ENCODE assay signal across 18 cellular contexts in the genomic region with DNA sequence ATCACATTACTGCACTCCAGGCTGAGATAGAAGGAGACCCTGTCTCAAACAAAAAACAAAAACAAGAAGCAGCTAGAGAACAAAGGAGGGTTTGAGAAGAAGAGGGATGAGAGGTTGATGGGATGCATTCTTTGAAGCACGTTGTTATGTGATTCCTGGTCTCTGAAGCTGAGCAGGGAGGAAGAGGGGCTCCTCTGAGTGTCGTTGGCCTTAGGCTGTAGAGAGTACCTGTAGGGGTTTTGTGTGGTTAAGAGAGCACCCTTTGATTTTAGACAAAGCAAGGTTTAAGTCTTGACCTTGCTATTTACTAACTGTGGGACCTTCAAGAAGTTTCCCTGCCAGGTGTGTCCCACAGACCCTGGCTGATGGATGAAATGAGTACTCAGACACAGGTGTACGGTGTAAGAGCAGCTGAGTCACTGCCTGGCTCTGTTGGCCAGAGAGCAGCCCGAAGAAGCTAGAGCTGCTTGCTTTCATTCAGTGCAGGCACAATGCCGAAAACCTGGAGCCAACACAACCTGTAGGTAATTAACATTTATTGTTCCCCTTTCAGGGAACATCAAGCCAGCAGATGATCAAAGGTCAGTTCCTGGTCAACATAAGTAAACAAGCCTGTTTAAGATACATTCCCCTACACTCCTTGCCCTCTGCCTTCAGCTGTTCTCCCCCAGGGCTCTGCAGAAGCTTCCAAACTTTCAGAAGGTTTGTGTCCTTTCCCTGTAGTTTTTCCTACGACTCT.
DNase-seq lines count a peak whose midpoint lies in the region; ATAC-seq, FAIRE-seq and TF ChIP-seq lines count a peak whose summit lies in the region.
"Had no signal": no experiment of that assay in that cellular context is flagged by ENCODE, and none has a peak within 500 bp of the region (broad histone marks: within the 10 kb centered on the region; RNA-seq: fewer than 3 reads in every experiment).

No MANE protein-coding gene starts in this region.

- H3K27me3 ChIP-seq in pancreas, result no peaks in the 10 kb centered on the region
- H3K27me3 ChIP-seq: testis had no signal

- peaks cover 9 to 13% (median 9%) of the 10 kb centered on the region in 3 donors for H3K4me1 ChIP-seq in pancreas
- H3K4me1 ChIP-seq: testis had no signal

- peak; percentile 60 for DNase-seq in DMS53 (lab: John Stamatoyannopoulos, UW)
- peak; percentile 9 for DNase-seq in NCI-H69 (lab: John Stamatoyannopoulos, UW)
- DNase-seq in fibroblast of mammary gland (ENCODE audit: low read depth), result peak; percentile 11
- peak in 1 of 6 donors; percentile 25 for DNase-seq in pancreas
- no peak for DNase-seq in COLO668 (lab: John Stamatoyannopoulos, UW; ENCODE audit: unreplicated experiment)
- no peak for DNase-seq in DMS 273 treated with DMSO at 0.1 percent for 48 hours (lab: John Stamatoyannopoulos, UW)
- DNase-seq in NOMO-1 (lab: John Stamatoyannopoulos, UW; ENCODE audit: unreplicated experiment in 2 of 2), result no peak
- DNase-seq: activated effector memory CD4-positive, alpha-beta T cell treated with Interleukin-2 at 50 U/mL for 16 hours; central memory CD4-positive, alpha-beta T cell; effector memory CD4-positive, alpha-beta T cell; KG1; kidney; occipital lobe; Right ventricle myocardium superior; T-helper 17 cell; testis had no signal

- 36% methylated on average over 6 of the region's 6 CpGs for WGBS in pancreas, 2 donors

- no peak overlapping the region for H3K4me3 ChIP-seq in fibroblast of mammary gland (ENCODE audit: control insufficient read depth, low read depth, low read length)
- no peak overlapping the region for H3K4me3 ChIP-seq in pancreas
- H3K4me3 ChIP-seq: testis had no signal

- intact Hi-C loops in pancreas (cut with DNase I), result no loop called here

- H3K9me3 ChIP-seq in pancreas, result no peaks in the 10 kb centered on the region
- H3K9me3 ChIP-seq: testis had no signal

- TF ChIP-seq CTCF in fibroblast of mammary gland (conservative IDR thresholded peaks at IDR 0.05; ENCODE audit: control insufficient read depth, insufficient read depth, low read depth, low read length), result no peak
- no peak for TF ChIP-seq CTCF in pancreas (IDR thresholded peaks at IDR 0.05)

- no peak for FAIRE-seq in pancreas (lab: Jason Lieb, UNC)
- FAIRE-seq: kidney had no signal

- ATAC-seq in pancreas (peak; percentile 67 to 77 (median 74)), HG02885 (IDR thresholded peaks at IDR 0.05; ENCODE audit: poor library complexity, unreplicated experiment) (no peak)
- ATAC-seq: T-helper 17 cell had no signal

- H3K36me3 ChIP-seq in pancreas, result no peaks in the 10 kb centered on the region

- H3K27ac ChIP-seq in pancreas, result no peak overlapping the region
- H3K27ac ChIP-seq: HL-60, testis had no signal

Comparison
In these comparisons a context has a peak if more than half of its experiments do, and no peak if none do; other contexts are left out.
1. DNase-seq: peak in DMS53 (single experiment), NCI-H69 (single experiment) and fibroblast of mammary gland (single experiment); none in COLO668 (single experiment), DMS 273 treated with DMSO at 0.1 percent for 48 hours (single experiment) and NOMO-1 (0 of 2).